ENCODE assay signal across 23 cellular contexts in the genomic region with DNA sequence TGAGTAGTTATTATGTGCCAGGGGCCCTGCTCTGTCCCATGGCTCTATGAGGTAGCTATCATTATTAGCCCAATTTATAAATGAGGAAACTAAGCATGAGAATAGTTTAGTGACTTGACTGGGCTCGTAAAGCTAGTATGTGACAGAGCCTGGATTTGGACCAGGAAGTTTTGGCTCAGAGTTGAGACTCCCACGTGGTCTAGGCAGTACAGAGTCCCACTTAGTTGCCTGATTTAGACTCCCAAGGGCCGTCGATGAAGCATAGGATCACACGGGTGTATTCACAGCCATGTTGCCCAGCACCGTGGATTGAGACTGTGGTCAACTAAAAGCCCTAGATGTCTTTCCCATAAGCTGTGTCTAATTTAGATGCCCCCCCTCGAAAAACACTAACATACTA.
"Had no signal": no experiment of that assay in that cellular context is flagged by ENCODE, and none has a peak within 500 bp of the region (broad histone marks: within the 10 kb centered on the region; RNA-seq: fewer than 3 reads in every experiment).

No MANE protein-coding gene starts in this region.

- DNase-seq: activated CD4-positive, alpha-beta T cell treated with anti-CD3 and anti-CD28 coated beads for 48 hours; activated CD4-positive, alpha-beta T cell treated with anti-CD3 and anti-CD28 coated beads, Interleukin-2, amount 50 U/mL, for 4 hours; activated CD4-positive, CD25-positive, alpha-beta regulatory T cell treated with anti-CD3 and anti-CD28 coated beads, Interleukin-2, amount 50 U/mL, for 72 hours; activated CD8-positive, alpha-beta memory T cell treated with anti-CD3 and anti-CD28 coated beads, Interleukin-2, amount 10 ng/mL, durations not matched to agents 7 days and 5 days; activated CD8-positive, alpha-beta T cell treated with anti-CD3 and anti-CD28 coated beads, Interleukin-2, amount 10 ng/mL, durations not matched to agents 7 days and 5 days; activated gamma-delta T cell; activated naive CD4-positive, alpha-beta T cell treated with anti-CD3 and anti-CD28 coated beads for 36 hours; activated T-cell treated with anti-CD3 and anti-CD28 coated beads, Interleukin-2, amount 50 U/mL, for 24 hours; brain microvascular endothelial cell; KG1; NCI-H1092; NCI-H1417 treated with DMSO at 0.1 percent for 48 hours; NCI-H1694 treated with DMSO at 0.1 percent for 48 hours; NCI-H2029 treated with DMSO at 0.1 percent for 48 hours; NCI-H345; NCI-H524; Peyer's patch; SHP77 treated with DMSO at 0.1 percent for 48 hours; T-helper 17 cell; T-helper 9 cell had no signal

- ATAC-seq: activated CD8-positive, alpha-beta memory T cell treated with anti-CD3 and anti-CD28 coated beads, Interleukin-2, amount 10 ng/mL, durations not matched to agents 7 days and 5 days; activated CD8-positive, alpha-beta T cell treated with anti-CD3 and anti-CD28 coated beads, Interleukin-2, amount 10 ng/mL, durations not matched to agents 7 days and 5 days; activated T-helper 17 cell treated with anti-CD3 and anti-CD28 coated beads, Interleukin-2, amount 50 U/mL, for 72 hours; T-helper 17 cell; WTC11 had no signal

- H3K9me3 ChIP-seq: Peyer's patch had no signal

- H3K27ac ChIP-seq: brain microvascular endothelial cell, Peyer's patch, RWPE1 had no signal

- H3K4me3 ChIP-seq: Peyer's patch had no signal

- H3K4me1 ChIP-seq: Peyer's patch had no signal

- H3K36me3 ChIP-seq: brain microvascular endothelial cell, Peyer's patch had no signal

- H3K27me3 ChIP-seq: brain microvascular endothelial cell, Peyer's patch had no signal
